ENCODE assay signal across 10 cellular contexts in the genomic region with DNA sequence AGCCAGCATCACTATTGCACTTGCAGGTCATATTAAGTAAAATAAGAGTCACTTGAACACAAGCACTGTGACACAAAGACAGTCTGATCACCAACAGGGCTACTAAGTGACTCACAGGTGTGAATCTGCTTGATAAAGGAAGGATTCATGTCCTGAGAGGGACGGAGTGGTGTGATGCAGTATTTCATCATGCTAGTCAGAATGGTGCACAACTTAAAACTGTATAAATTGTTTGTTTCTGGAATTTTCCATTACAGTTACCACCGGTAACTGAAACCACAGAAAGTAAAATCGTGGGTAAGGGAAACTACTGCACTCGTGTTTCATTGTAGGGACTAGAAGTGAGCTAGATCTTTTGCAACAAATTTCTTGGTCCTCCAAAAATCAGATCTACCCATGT.
DNase-seq lines count a peak whose midpoint lies in the region; ATAC-seq and TF ChIP-seq lines count a peak whose summit lies in the region.
"Had no signal": no experiment of that assay in that cellular context is flagged by ENCODE, and none has a peak within 500 bp of the region (broad histone marks: within the 10 kb centered on the region; RNA-seq: fewer than 3 reads in every experiment).

No MANE protein-coding gene starts in this region.

- no peaks in the 10 kb centered on the region for H4K20me1 ChIP-seq in hepatocyte (ENCODE audit: insufficient read depth, poor library complexity, severe bottlenecking)

- no peak overlapping the region for H3K4me3 Mint-ChIP-seq in activated naive CD4-positive, alpha-beta T cell treated with anti-CD3 and anti-CD28 coated beads for 36 hours

- H2AFZ ChIP-seq in hepatocyte: no peak overlapping the region

- no peaks in the 10 kb centered on the region for H3K79me2 ChIP-seq in hepatocyte

- H3K4me1 ChIP-seq in hepatocyte (ENCODE audit: insufficient read depth): peaks cover 5% of the 10 kb centered on the region

- no peak overlapping the region for H3K27ac ChIP-seq in hepatocyte
- H3K27ac ChIP-seq: neutrophil had no signal

- peaks cover 56% of the 10 kb centered on the region for H3K4me1 Mint-ChIP-seq in activated naive CD4-positive, alpha-beta T cell treated with anti-CD3 and anti-CD28 coated beads for 36 hours (ENCODE audit: low read depth)

- H3K4me2 ChIP-seq in hepatocyte: no peak overlapping the region
- H3K4me2 ChIP-seq: A549 had no signal

- H3K36me3 ChIP-seq in hepatocyte (replicated peaks; ENCODE audit: insufficient read depth, low read depth): no peaks in the 10 kb centered on the region
- H3K36me3 ChIP-seq: neutrophil had no signal

- no peak for TF ChIP-seq CTCF in hepatocyte (IDR thresholded peaks at IDR 0.05; ENCODE audit: poor library complexity)

- CTCF ChIA-PET in activated naive CD4-positive, alpha-beta T cell treated with anti-CD3 and anti-CD28 coated beads for 36 hours (lab: Charles Lee): interaction anchor here (0.7 kb wide), 1 partner anchor 10 kb away, joined by 4 read pairs; no protein-coding TSS in a partner anchor

- no peaks in the 10 kb centered on the region for H3K9me2 ChIP-seq in hepatocyte (replicated peaks; ENCODE audit: insufficient read depth)

- H3K36me3 Mint-ChIP-seq in activated naive CD4-positive, alpha-beta T cell treated with anti-CD3 and anti-CD28 coated beads for 36 hours (ENCODE audit: low read depth): peaks cover 2% of the 10 kb centered on the region

- peak; percentile 64 to 84 for ATAC-seq in activated CD4-positive, CD25-positive, alpha-beta regulatory T cell treated with anti-CD3 and anti-CD28 coated beads, Interleukin-2, amount 50 U/mL, for 24 hours
- ATAC-seq in HG03342 (IDR thresholded peaks at IDR 0.05; ENCODE audit: unreplicated experiment): peak; percentile 74
- ATAC-seq: A549 had no signal

- peak overlapping the region; percentile 82 for H3K27ac Mint-ChIP-seq in activated naive CD4-positive, alpha-beta T cell treated with anti-CD3 and anti-CD28 coated beads for 36 hours

- no peak overlapping the region for H3K4me3 ChIP-seq in hepatocyte
- H3K4me3 ChIP-seq: A549 had no signal

- peaks cover 2% of the 10 kb centered on the region for H3K9me3 Mint-ChIP-seq in activated naive CD4-positive, alpha-beta T cell treated with anti-CD3 and anti-CD28 coated beads for 36 hours

- intact Hi-C loops in activated naive CD4-positive, alpha-beta T cell treated with anti-CD3 and anti-CD28 coated beads for 36 hours (cut with micrococcal nuclease): loop anchor here (1.0 to 5.0 kb wide), 7 partner anchors 30 to 526 kb away; partner anchors contain the start of gene MCUB

- H3K27me3 ChIP-seq in hepatocyte: no peaks in the 10 kb centered on the region
- H3K27me3 ChIP-seq: neutrophil had no signal

- DNase-seq in activated CD4-positive, CD25-positive, alpha-beta regulatory T cell treated with anti-CD3 and anti-CD28 coated beads, Interleukin-2, amount 50 U/mL, for 72 hours: no peak
- peak; percentile 59 for DNase-seq in activated naive CD4-positive, alpha-beta T cell treated with anti-CD3 and anti-CD28 coated beads for 36 hours
- peak in 2 of 3 experiments; percentile 3 to 14 for DNase-seq in stimulated activated CD4-positive, alpha-beta T cell treated with anti-CD3 and anti-CD28 coated beads, TNF-alpha, amount 100 ng/mL, for 24 hours (ENCODE audit: low read depth in 3 of 3)
- DNase-seq in middle frontal gyrus (ENCODE audit: extremely low spot score, low spot score) (no peak), hepatocyte (ENCODE audit: low spot score) (no peak), LoVo (ENCODE audit: low spot score) (no peak)

- no peaks in the 10 kb centered on the region for H3K27me3 Mint-ChIP-seq in activated naive CD4-positive, alpha-beta T cell treated with anti-CD3 and anti-CD28 coated beads for 36 hours (ENCODE audit: low read depth)

- H3K9me3 ChIP-seq in hepatocyte (ENCODE audit: low read depth): no peaks in the 10 kb centered on the region
- H3K9me3 ChIP-seq: A549, neutrophil had no signal

- WGBS in hepatocyte (ENCODE audit: low lambda C conversion rate, missing lambda C conversion rate): 77% methylated on average over 4 of the region's 4 CpGs

Comparison
In these comparisons a context has a peak if more than half of its experiments do, and no peak if none do; other contexts are left out.
1. DNase-seq: peak in activated naive CD4-positive, alpha-beta T cell treated with anti-CD3 and anti-CD28 coated beads for 36 hours (single experiment) and stimulated activated CD4-positive, alpha-beta T cell treated with anti-CD3 and anti-CD28 coated beads, TNF-alpha, amount 100 ng/mL, for 24 hours (2 of 3); none in activated CD4-positive, CD25-positive, alpha-beta regulatory T cell treated with anti-CD3 and anti-CD28 coated beads, Interleukin-2, amount 50 U/mL, for 72 hours (single experiment), middle frontal gyrus (single experiment), hepatocyte (single experiment) and LoVo (single experiment).